ENCODE assay signal across 12 cellular contexts in genomic region chr10:48454302-48455054, GRCh38.
DNase-seq lines count a peak whose midpoint lies in the region; ATAC-seq and TF ChIP-seq lines count a peak whose summit lies in the region.
"Had no signal": no experiment of that assay in that cellular context is flagged by ENCODE, and none has a peak within 500 bp of the region (broad histone marks: within the 10 kb centered on the region; RNA-seq: fewer than 3 reads in every experiment).

No MANE protein-coding gene starts in this region.

- H3K27ac ChIP-seq in upper lobe of right lung, result no peak overlapping the region

- DNase-seq in activated effector memory CD4-positive, alpha-beta T cell treated with anti-CD3 and anti-CD28 coated beads, Interleukin-2, amount 50 U/mL, for 16 hours, result peak; percentile 30
- DNase-seq in activated effector memory CD4-positive, alpha-beta T cell treated with Interleukin-2 at 50 U/mL for 16 hours, result no peak
- DNase-seq in chondrocyte (ENCODE audit: low spot score) (peak; percentile 79), mucosa of descending colon (peak in 2 of 3 donors; percentile 21 to 28), upper lobe of right lung (peak; percentile 64), T-helper 17 cell (no peak)
- DNase-seq: Calu3, GF-D8, NCI-H2081 treated with DMSO at 0.1 percent for 48 hours, RPMI8226 had no signal

- no peaks in the 10 kb centered on the region for H3K36me3 Mint-ChIP-seq in chondrocyte (ENCODE audit: low read depth)
- H3K36me3 Mint-ChIP-seq in T-helper 17 cell (ENCODE audit: low read depth), result no peaks in the 10 kb centered on the region

- H3K27me3 ChIP-seq in upper lobe of right lung, result no peaks in the 10 kb centered on the region

- H3K9me3 Mint-ChIP-seq in chondrocyte (ENCODE audit: low read depth), result no peaks in the 10 kb centered on the region

- H3K9me3 ChIP-seq in mucosa of descending colon, result no peaks in the 10 kb centered on the region
- no peaks in the 10 kb centered on the region for H3K9me3 ChIP-seq in upper lobe of right lung
- no peaks in the 10 kb centered on the region for H3K9me3 ChIP-seq in T-helper 17 cell (ENCODE audit: control insufficient read depth, low read length, poor library complexity, severe bottlenecking)

- no peaks in the 10 kb centered on the region for H3K36me3 ChIP-seq in mucosa of descending colon (ENCODE audit: low read depth)
- H3K36me3 ChIP-seq in upper lobe of right lung, result no peaks in the 10 kb centered on the region

- H3K4me3 ChIP-seq in mucosa of descending colon (no peak overlapping the region), upper lobe of right lung (no peak overlapping the region)

- TF ChIP-seq CTCF in chondrocyte (IDR thresholded peaks at IDR 0.05) (no peak), mucosa of descending colon (IDR thresholded peaks at IDR 0.05) (no peak), upper lobe of right lung (IDR thresholded peaks at IDR 0.05) (no peak)

- intact Hi-C loops in mucosa of descending colon (cut with DNase I, micrococcal nuclease), result no loop called here
- intact Hi-C loops in upper lobe of right lung (cut with DNase I), result no loop called here

- H3K27ac Mint-ChIP-seq in chondrocyte (ENCODE audit: unreplicated experiment), result no peak overlapping the region
- H3K27ac Mint-ChIP-seq in T-helper 17 cell, result no peak overlapping the region

- ATAC-seq in mucosa of descending colon (no peak), upper lobe of right lung (peak; percentile 33), T-helper 17 cell (no peak), HG02840 (IDR thresholded peaks at IDR 0.05; ENCODE audit: low FRiP score, unreplicated experiment) (no peak), GM18870 (IDR thresholded peaks at IDR 0.05; ENCODE audit: unreplicated experiment) (no peak)

- no peaks in the 10 kb centered on the region for H3K27me3 Mint-ChIP-seq in chondrocyte (ENCODE audit: low read depth)
- peaks cover 4% of the 10 kb centered on the region for H3K27me3 Mint-ChIP-seq in T-helper 17 cell

- H3K4me1 ChIP-seq in mucosa of descending colon (ENCODE audit: low read depth) (no peaks in the 10 kb centered on the region), upper lobe of right lung (peaks cover 3% of the 10 kb centered on the region)

- H3K4me1 Mint-ChIP-seq in chondrocyte (ENCODE audit: low read depth) (peaks cover 6% of the 10 kb centered on the region), T-helper 17 cell (no peaks in the 10 kb centered on the region)

- no peak overlapping the region for H3K4me3 Mint-ChIP-seq in chondrocyte (ENCODE audit: unreplicated experiment)
- no peak overlapping the region for H3K4me3 Mint-ChIP-seq in T-helper 17 cell

Comparison
In these comparisons a context has a peak if more than half of its experiments do, and no peak if none do; other contexts are left out.
1. DNase-seq: peak in activated effector memory CD4-positive, alpha-beta T cell treated with anti-CD3 and anti-CD28 coated beads, Interleukin-2, amount 50 U/mL, for 16 hours (single experiment), chondrocyte (single experiment), mucosa of descending colon (2 of 3) and upper lobe of right lung (single experiment); none in activated effector memory CD4-positive, alpha-beta T cell treated with Interleukin-2 at 50 U/mL for 16 hours (single experiment) and T-helper 17 cell (0 of 3).